36 cellular contexts compared by ENCODE assay signal in the genomic region with DNA sequence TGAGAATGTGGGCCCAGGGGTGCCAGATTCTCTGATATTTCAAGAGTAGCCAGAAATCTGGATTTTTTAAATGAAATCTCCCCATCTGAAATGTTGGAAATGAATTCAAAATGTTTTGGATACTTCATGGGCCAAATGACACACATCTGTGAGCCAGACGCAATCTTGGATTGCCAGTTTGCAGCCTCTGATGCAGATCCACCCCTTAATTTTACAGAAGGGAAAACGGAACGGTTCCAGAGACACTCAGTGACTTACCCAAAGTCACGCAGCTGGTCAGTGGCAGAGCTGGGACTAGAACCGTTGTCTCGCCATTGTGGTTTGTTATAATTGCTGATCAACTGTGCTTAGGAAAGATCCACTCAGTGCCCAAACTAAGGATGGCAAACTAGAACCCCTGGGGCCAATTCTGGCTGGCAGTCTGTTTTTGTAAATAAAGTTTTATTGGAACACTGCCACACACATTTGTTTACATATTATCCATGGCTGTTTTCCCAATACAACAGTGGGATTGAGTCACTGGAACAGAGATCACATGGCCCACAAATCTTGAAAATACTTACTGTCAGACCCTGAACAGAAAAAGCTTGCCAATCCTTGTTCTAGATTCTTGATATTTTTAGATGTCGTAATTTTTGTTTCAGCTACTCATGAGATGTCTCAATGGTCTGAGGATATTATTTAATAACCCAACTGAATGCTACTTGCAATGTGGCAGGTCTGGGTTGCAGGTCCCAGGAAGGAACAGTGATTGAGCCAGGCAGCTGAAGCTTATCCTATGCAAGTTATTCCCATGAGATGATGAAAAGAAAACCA.
A peak's percentile ranks its signal among the peaks of the same experiment; 100 is the strongest.
DNase-seq lines count a peak whose midpoint lies in the region; ATAC-seq, FAIRE-seq and TF ChIP-seq lines count a peak whose summit lies in the region.
"Had no signal": no experiment of that assay in that cellular context is flagged by ENCODE, and none has a peak within 500 bp of the region (broad histone marks: within the 10 kb centered on the region; RNA-seq: fewer than 3 reads in every experiment).

No MANE protein-coding gene starts in this region.

- H3K9ac ChIP-seq in mammary epithelial cell (ENCODE audit: insufficient read depth, low read length) = no peak overlapping the region
- no peak overlapping the region for H3K9ac ChIP-seq in K562 (ENCODE audit: insufficient read depth in 1 of 2, low read depth in 2 of 2, low read length in 2 of 2)

- DNase-seq in MCF 10A (ENCODE audit: unreplicated experiment) (peak; percentile 39), mammary epithelial cell (no peak), K562 (ENCODE audit: extremely low read depth in 1 of 4, low spot score in 3 of 4) (no peak), foreskin fibroblast (peak; percentile 41 to 66), putamen (ENCODE audit: low spot score) (no peak)
- no peak for DNase-seq in activated CD4-positive, alpha-beta T cell treated with anti-CD3 and anti-CD28 coated beads, Interleukin-2, amount 10 ng/mL, durations not matched to agents 24 days and 14 days
- DNase-seq: activated CD4-positive, alpha-beta memory T cell treated with anti-CD3 and anti-CD28 coated beads, Interleukin-2, amount 10 ng/mL, durations not matched to agents 7 days and 5 days; activated CD4-positive, CD25-positive, alpha-beta regulatory T cell treated with anti-CD3 and anti-CD28 coated beads, Interleukin-2, amount 50 U/mL, for 72 hours; activated CD8-positive, alpha-beta memory T cell treated with anti-CD3 and anti-CD28 coated beads, Interleukin-2, amount 50 U/mL, for 48 hours; activated naive CD4-positive, alpha-beta T cell treated with Interleukin-2 at 50 U/mL for 16 hours; adrenal gland; CD4-positive, alpha-beta memory T cell; dorsolateral prefrontal cortex; esophagus squamous epithelium; H7; islet precursor cell; KG1; left ventricle myocardium inferior; mesendoderm; NCI-H1417 treated with DMSO at 0.1 percent for 48 hours; NCI-H2081; NCI-H2227 treated with DMSO at 0.1 percent for 48 hours; NCI-H526; posterior cingulate gyrus; right cardiac atrium; stimulated activated CD4-positive, alpha-beta T cell treated with anti-CD3 and anti-CD28 coated beads, Interleukin-12 subunit alpha, Interleukin-12 subunit beta, amount 100 ng/mL, for 4 hours; stimulated activated CD4-positive, alpha-beta T cell treated with anti-CD3 and anti-CD28 coated beads, Interleukin-2, amount 100 ng/mL, for 48 hours; T-helper 2 cell; trophoblast cell had no signal

- H3K27me3 ChIP-seq in mammary epithelial cell (ENCODE audit: insufficient read depth, low read length) = no peaks in the 10 kb centered on the region
- H3K27me3 ChIP-seq in K562 (ENCODE audit: control insufficient read depth in 2 of 2, insufficient read depth in 2 of 2, low read length in 2 of 2) = peaks cover 0 to 11% of the 10 kb centered on the region in 2 experiments; a peak in 2 of 5 replicates
- H3K27me3 ChIP-seq: adrenal gland, esophagus squamous epithelium had no signal

- TF ChIP-seq CTCF in MCF 10A (IDR thresholded peaks at IDR 0.05; ENCODE audit: unreplicated experiment) = no peak
- TF ChIP-seq CTCF in mammary epithelial cell (conservative IDR thresholded peaks at IDR 0.05 in 1 of 2, IDR thresholded peaks at IDR 0.05 in 1 of 2; ENCODE audit: extremely low read depth in 1 of 2, insufficient read depth in 1 of 2, low read depth in 1 of 2, low read length in 2 of 2) = no peak
- TF ChIP-seq CTCF in K562 (IDR thresholded peaks at IDR 0.05 in 2 of 3, conservative IDR thresholded peaks at IDR 0.05 in 1 of 3; ENCODE audit: insufficient read depth in 2 of 3, low read depth in 1 of 3, low read length in 3 of 3) = no peak
- no peak for TF ChIP-seq CTCF in foreskin fibroblast (IDR thresholded peaks at IDR 0.05; ENCODE audit: low read depth, low read length)

- CTCF ChIA-PET in MCF 10A (lab: Yijun Ruan, JAX) (no interaction called here), mammary epithelial cell (lab: Charles Lee; ENCODE audit: low non-redundant PET) (no interaction called here), K562 (lab: Yijun Ruan, JAX; ENCODE audit: low intra/inter-chr PET ratio) (no interaction called here)

- no peaks in the 10 kb centered on the region for H3K36me3 Mint-ChIP-seq in MCF 10A (ENCODE audit: insufficient read depth, unreplicated experiment)
- no peaks in the 10 kb centered on the region for H3K36me3 Mint-ChIP-seq in activated CD4-positive, alpha-beta T cell treated with anti-CD3 and anti-CD28 coated beads, Interleukin-2, amount 10 ng/mL, durations not matched to agents 24 days and 14 days (ENCODE audit: low read depth)
- H3K36me3 Mint-ChIP-seq: brain; CD4-positive, alpha-beta memory T cell had no signal

- no peaks in the 10 kb centered on the region for H3K27me3 Mint-ChIP-seq in MCF 10A (ENCODE audit: insufficient read depth, unreplicated experiment)
- H3K27me3 Mint-ChIP-seq in activated CD4-positive, alpha-beta T cell treated with anti-CD3 and anti-CD28 coated beads, Interleukin-2, amount 10 ng/mL, durations not matched to agents 24 days and 14 days = peaks cover 2% of the 10 kb centered on the region
- H3K27me3 Mint-ChIP-seq: activated CD4-positive, alpha-beta memory T cell treated with anti-CD3 and anti-CD28 coated beads, Interleukin-2, amount 10 ng/mL, durations not matched to agents 7 days and 5 days; brain had no signal

- H2AFZ ChIP-seq in mammary epithelial cell (ENCODE audit: low read depth, low read length) (no peak overlapping the region), K562 (ENCODE audit: low read depth, low read length) (no peak overlapping the region)

- TF ChIP-seq POLR2A in K562 (conservative IDR thresholded peaks at IDR 0.05) = no peak

- H3K4me1 Mint-ChIP-seq in MCF 10A (ENCODE audit: insufficient read depth, unreplicated experiment) = no peaks in the 10 kb centered on the region
- no peaks in the 10 kb centered on the region for H3K4me1 Mint-ChIP-seq in activated CD4-positive, alpha-beta T cell treated with anti-CD3 and anti-CD28 coated beads, Interleukin-2, amount 10 ng/mL, durations not matched to agents 24 days and 14 days
- H3K4me1 Mint-ChIP-seq: activated CD4-positive, alpha-beta memory T cell treated with anti-CD3 and anti-CD28 coated beads, Interleukin-2, amount 10 ng/mL, durations not matched to agents 7 days and 5 days; CD4-positive, alpha-beta memory T cell had no signal

- H3K4me3 ChIP-seq in mammary epithelial cell (replicated peaks in 1 of 3; ENCODE audit: insufficient read depth in 1 of 3, low read depth in 2 of 3, low read length in 3 of 3) (no peak overlapping the region), K562 (no peak overlapping the region), foreskin fibroblast (ENCODE audit: low read depth in 1 of 2, low read length in 2 of 2) (no peak overlapping the region)
- H3K4me3 ChIP-seq: adrenal gland, dorsolateral prefrontal cortex, esophagus squamous epithelium, left ventricle myocardium inferior had no signal

- H3K4me1 ChIP-seq in mammary epithelial cell (ENCODE audit: insufficient read depth, low read length) (no peaks in the 10 kb centered on the region), K562 (replicated peaks in 1 of 2; ENCODE audit: control insufficient read depth in 2 of 2, insufficient read depth in 2 of 2, low read length in 2 of 2) (no peaks in the 10 kb centered on the region)
- H3K4me1 ChIP-seq: adrenal gland, esophagus squamous epithelium, left ventricle myocardium inferior had no signal

- H3K36me3 ChIP-seq in mammary epithelial cell (ENCODE audit: insufficient read depth, low read length) (no peaks in the 10 kb centered on the region), K562 (ENCODE audit: control insufficient read depth, insufficient read depth, low read length) (no peaks in the 10 kb centered on the region)
- H3K36me3 ChIP-seq: adrenal gland, esophagus squamous epithelium, left ventricle myocardium inferior had no signal

- no TSS peak for BruUV-seq in MCF 10A (replicated peaks; lab: Mats Ljungman, UMichigan)
- BruUV-seq in mammary epithelial cell (replicated peaks; lab: Mats Ljungman, UMichigan) = no TSS peak
- BruUV-seq in K562 (replicated peaks; lab: Mats Ljungman, UMichigan) = no TSS peak

- TF ChIP-seq EP300 in K562 (IDR thresholded peaks at IDR 0.05; ENCODE audit: low read length) = no peak

- no peaks in the 10 kb centered on the region for H3K9me1 ChIP-seq in K562 (ENCODE audit: control insufficient read depth, insufficient read depth, low read length)

- H3K4me3 Mint-ChIP-seq in MCF 10A (ENCODE audit: unreplicated experiment) = no peak overlapping the region
- H3K4me3 Mint-ChIP-seq in activated CD4-positive, alpha-beta T cell treated with anti-CD3 and anti-CD28 coated beads, Interleukin-2, amount 10 ng/mL, durations not matched to agents 24 days and 14 days = no peak overlapping the region
- H3K4me3 Mint-ChIP-seq: activated CD4-positive, alpha-beta memory T cell treated with anti-CD3 and anti-CD28 coated beads, Interleukin-2, amount 10 ng/mL, durations not matched to agents 7 days and 5 days; activated T-helper 1 cell treated with anti-CD3 and anti-CD28 coated beads, Interleukin-12 subunit alpha, Interleukin-12 subunit beta, Interleukin-2, Interleukin-4 antibody, amounts not matched to agents 30 ng/mL and 10 ng/mL and 1 ng/mL, durations not matched to agents 14 hours and 24 hours and 36 hours; brain; CD4-positive, alpha-beta memory T cell had no signal

- no peak overlapping the region for H3K27ac ChIP-seq in mammary epithelial cell (ENCODE audit: insufficient read depth, low read depth, low read length)
- no peak overlapping the region for H3K27ac ChIP-seq in K562 (ENCODE audit: extremely low read depth, low read depth, low read length)
- H3K27ac ChIP-seq: 22Rv1, adrenal gland, dorsolateral prefrontal cortex, left ventricle myocardium inferior had no signal

- H3K79me2 ChIP-seq in mammary epithelial cell (ENCODE audit: insufficient read depth, low read length) = no peaks in the 10 kb centered on the region
- H3K79me2 ChIP-seq in K562 (ENCODE audit: control insufficient read depth, insufficient read depth, low read length) = no peaks in the 10 kb centered on the region

- no peak for FAIRE-seq in K562 (lab: Jason Lieb, UNC)
- FAIRE-seq: endometrium, GM12891 had no signal

- H3K9me3 Mint-ChIP-seq in MCF 10A (ENCODE audit: unreplicated experiment) = no peaks in the 10 kb centered on the region
- H3K9me3 Mint-ChIP-seq in activated CD4-positive, alpha-beta T cell treated with anti-CD3 and anti-CD28 coated beads, Interleukin-2, amount 10 ng/mL, durations not matched to agents 24 days and 14 days = peaks cover 6% of the 10 kb centered on the region
- H3K9me3 Mint-ChIP-seq: activated CD4-positive, alpha-beta memory T cell treated with anti-CD3 and anti-CD28 coated beads, Interleukin-2, amount 10 ng/mL, durations not matched to agents 7 days and 5 days; activated T-helper 1 cell treated with anti-CD3 and anti-CD28 coated beads, Interleukin-12 subunit alpha, Interleukin-12 subunit beta, Interleukin-2, Interleukin-4 antibody, amounts not matched to agents 30 ng/mL and 10 ng/mL and 1 ng/mL, durations not matched to agents 14 hours and 24 hours and 36 hours; CD4-positive, alpha-beta memory T cell had no signal

- H3K9me3 ChIP-seq in mammary epithelial cell (replicated peaks; ENCODE audit: insufficient read depth, low read length) (no peaks in the 10 kb centered on the region), K562 (replicated peaks; ENCODE audit: control insufficient read depth, insufficient read depth, low read depth, low read length) (no peaks in the 10 kb centered on the region)
- H3K9me3 ChIP-seq: adrenal gland, esophagus squamous epithelium had no signal

- ATAC-seq in K562 (no peak), GM18498 (IDR thresholded peaks at IDR 0.05; ENCODE audit: unreplicated experiment) (no peak), GM19328 (IDR thresholded peaks at IDR 0.05; ENCODE audit: unreplicated experiment) (no peak)

- in situ Hi-C loops in mammary epithelial cell (cut with MboI; ENCODE audit: low sequenced_read_pairs in 2 of 2) = no loop called here
- in situ Hi-C loops in K562 (cut with MboI) = no loop called here

- dilution Hi-C loops in mammary epithelial cell (cut with HindIII; ENCODE audit: low sequenced_read_pairs) = no loop called here

- TF ChIP-seq RAD21 in K562 (CRISPR knock-in tag; conservative IDR thresholded peaks at IDR 0.05 in 1 of 2, IDR thresholded peaks at IDR 0.05 in 1 of 2) = no peak

- POLR2A ChIA-PET in MCF 10A (lab: Yijun Ruan, JAX) (interaction anchor here (0.8 kb wide), 1 partner anchor 494 kb away, joined by 3 read pairs; no protein-coding TSS in a partner anchor), K562 (lab: Yijun Ruan, JAX) (interaction anchor here (0.6 kb wide), 1 partner anchor 10 kb away, joined by 3 read pairs; no protein-coding TSS in a partner anchor)

- H3K4me2 ChIP-seq in mammary epithelial cell (ENCODE audit: insufficient read depth, low read depth, low read length) (no peak overlapping the region), K562 (ENCODE audit: insufficient read depth, low read length) (no peak overlapping the region)

- H4K20me1 ChIP-seq in mammary epithelial cell (ENCODE audit: insufficient read depth, low read length) (no peaks in the 10 kb centered on the region), K562 (replicated peaks; ENCODE audit: control insufficient read depth, insufficient read depth, low read length) (no peaks in the 10 kb centered on the region)

- intact Hi-C loops in MCF 10A (cut with micrococcal nuclease) (no loop called here), mammary epithelial cell (cut with micrococcal nuclease) (no loop called here), K562 (cut with micrococcal nuclease) (no loop called here)
- intact Hi-C loops in activated CD4-positive, alpha-beta T cell treated with anti-CD3 and anti-CD28 coated beads, Interleukin-2, amount 10 ng/mL, durations not matched to agents 24 days and 14 days (cut with micrococcal nuclease) = no loop called here

- 82% methylated on average over 7 of the region's 7 CpGs for WGBS in mammary epithelial cell (ENCODE audit: low coverage, missing lambda C conversion rate)
- under 1% methylated on average over 7 of the region's 7 CpGs for WGBS in K562 (ENCODE audit: insufficient coverage, low coverage, missing lambda C conversion rate)

- H3K27ac Mint-ChIP-seq in MCF 10A (ENCODE audit: low read depth, unreplicated experiment) = no peak overlapping the region
- H3K27ac Mint-ChIP-seq in activated CD4-positive, alpha-beta T cell treated with anti-CD3 and anti-CD28 coated beads, Interleukin-2, amount 10 ng/mL, durations not matched to agents 24 days and 14 days = no peak overlapping the region
- H3K27ac Mint-ChIP-seq: activated CD4-positive, alpha-beta memory T cell treated with anti-CD3 and anti-CD28 coated beads, Interleukin-2, amount 10 ng/mL, durations not matched to agents 7 days and 5 days; activated T-helper 1 cell treated with anti-CD3 and anti-CD28 coated beads, Interleukin-12 subunit alpha, Interleukin-12 subunit beta, Interleukin-2, Interleukin-4 antibody, amounts not matched to agents 30 ng/mL and 10 ng/mL and 1 ng/mL, durations not matched to agents 14 hours and 24 hours and 36 hours; brain; CD4-positive, alpha-beta memory T cell had no signal

Comparison
In these comparisons a context has a peak if more than half of its experiments do, and no peak if none do; other contexts are left out.
1. DNase-seq: peak in MCF 10A (single experiment) and foreskin fibroblast (2 of 2); none in mammary epithelial cell (single experiment), K562 (0 of 4), putamen (single experiment) and activated CD4-positive, alpha-beta T cell treated with anti-CD3 and anti-CD28 coated beads, Interleukin-2, amount 10 ng/mL, durations not matched to agents 24 days and 14 days (single experiment).